7 cellular contexts compared by ENCODE assay signal in genomic region chr4:126937342-126937741, GRCh38.
"Had no signal": no experiment of that assay in that cellular context is flagged by ENCODE, and none has a peak within 500 bp of the region (broad histone marks: within the 10 kb centered on the region; RNA-seq: fewer than 3 reads in every experiment).

No MANE protein-coding gene starts in this region.

- H3K27ac ChIP-seq: GM23248, HL-60 had no signal

- H3K4me1 ChIP-seq: HAP-1 had no signal

- H3K36me3 ChIP-seq: HAP-1 had no signal

- ATAC-seq: HCT116 had no signal

- H3K9me3 ChIP-seq: HAP-1 had no signal

- DNase-seq: GOT3, H7, KBM-7 had no signal

- H3K4me3 ChIP-seq: GM23248, HAP-1 had no signal
